Comparison of ENCODE assay signal across 1 cellular context in the genomic region with DNA sequence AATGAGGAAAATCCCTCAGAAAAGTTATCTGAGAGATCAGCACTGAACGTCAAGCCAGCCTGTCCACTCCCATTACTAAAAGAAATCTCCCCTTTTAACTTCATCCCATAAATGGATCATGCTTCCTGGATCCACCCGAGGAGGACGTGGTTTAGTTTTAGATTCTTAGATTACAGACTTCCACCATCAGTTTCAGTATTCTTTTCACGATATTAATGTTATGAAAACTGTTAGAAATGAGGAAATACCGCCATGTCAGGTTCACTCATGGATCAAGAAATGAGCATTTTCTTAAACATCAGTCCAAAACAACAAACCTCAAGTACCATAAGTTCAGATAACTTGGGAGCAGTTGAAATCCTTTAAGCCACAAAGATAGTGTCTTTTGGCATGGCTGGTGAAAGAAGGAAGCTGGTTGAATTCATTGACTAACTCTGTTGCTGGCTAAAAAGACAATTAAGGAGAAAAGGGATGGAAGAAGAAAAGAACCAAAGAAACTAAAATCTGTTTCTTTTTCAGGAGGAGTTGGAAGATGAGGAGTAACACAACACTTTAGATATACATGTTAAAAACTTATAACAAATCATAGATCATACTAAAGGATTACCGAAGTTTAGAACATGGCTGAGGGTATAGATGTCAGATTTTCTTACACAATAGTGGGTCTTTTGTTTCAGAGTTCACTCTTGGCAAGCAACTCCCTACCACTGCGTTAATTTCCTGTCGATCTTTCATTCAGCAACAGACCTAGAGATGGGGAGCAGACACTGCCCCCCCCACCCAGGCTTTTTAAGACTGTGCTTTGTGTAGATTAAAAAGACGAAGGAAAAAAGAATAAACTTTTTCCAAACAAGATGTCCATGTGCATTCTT.
TF ChIP-seq lines count a peak whose summit lies in the region.

No MANE protein-coding gene starts in this region.

TF ChIP-seq in HepG2, 621 proteins besides CTCF, POLR2A, EP300 and RAD21 (continued from another document):
- TF ChIP-seq MAZ (IDR thresholded peaks at IDR 0.05; ENCODE audit: borderline replicate concordance, low read depth, low read length) (no peak), MAZ (CRISPR knock-in tag; IDR thresholded peaks at IDR 0.05; ENCODE audit: low read depth) (no peak)
